8 cellular contexts compared by ENCODE assay signal in genomic region chr2:197515798-197516761, GRCh38. TPM values are rescaled to one million over a fixed set of nuclear protein-coding genes. Genes with fewer than 3 reads are reported as not detected.
DNase-seq lines count a peak whose midpoint lies in the region; ATAC-seq, FAIRE-seq and TF ChIP-seq lines count a peak whose summit lies in the region.

MOB4 (plus strand) TSS chr2:197516066; CDS start chr2:197516087, 21 bp downstream.

- peak; percentile 96 for ATAC-seq in HG03432 (IDR thresholded peaks at IDR 0.05; ENCODE audit: unreplicated experiment)

- DNase-seq in AG20443 (ENCODE audit: low spot score): peak; percentile 98
- DNase-seq in NCI-H510A (lab: John Stamatoyannopoulos, UW): peak; percentile 91
- peak; percentile 86 for DNase-seq in activated CD4-positive, alpha-beta T cell treated with anti-CD3 and anti-CD28 coated beads for 1 hour
- DNase-seq in cerebellum (ENCODE audit: low spot score): peak; percentile 94
- peak; percentile 99 for DNase-seq in kidney
- DNase-seq in stimulated activated CD4-positive, alpha-beta T cell treated with anti-CD3 and anti-CD28 coated beads, Interleukin-15, amount 100 ng/mL, for 24 hours: peak; percentile 95

- peaks cover 4 to 7% of the 10 kb centered on the region in 2 donors for H3K4me1 ChIP-seq in kidney (ENCODE audit: control insufficient read depth in 1 of 2, insufficient read depth in 1 of 2, low read depth in 1 of 2, low read length in 2 of 2)

- H3K9me3 ChIP-seq in kidney (ENCODE audit: control insufficient read depth in 1 of 2, low read length in 2 of 2): no peaks in the 10 kb centered on the region

- H3K27ac ChIP-seq in kidney (ENCODE audit: low read depth in 2 of 2, low read length in 2 of 2): peak within 1 kb of the TSS; percentile 78 to 92

- peak within 1 kb of the TSS; percentile 94 to 96 for H3K9ac ChIP-seq in kidney (ENCODE audit: low read length in 2 of 2)

- TF ChIP-seq CTCF in kidney (IDR thresholded peaks at IDR 0.05; ENCODE audit: borderline replicate concordance, extremely low read depth, insufficient read depth): no peak

- H3K4me3 ChIP-seq in kidney (ENCODE audit: low read length in 2 of 2): peak within 1 kb of the TSS; percentile 61 to 90

- no peaks in the 10 kb centered on the region for H3K36me3 ChIP-seq in kidney (ENCODE audit: control insufficient read depth in 1 of 2, insufficient read depth in 2 of 2, low read length in 2 of 2)

- intact Hi-C loops in kidney (cut with DNase I): no loop called here

- peak; percentile 95 for TF ChIP-seq POLR2A in GM19099 (IDR thresholded peaks at IDR 0.05; ENCODE audit: extremely low read depth, insufficient read length, low read depth)

- no peak for FAIRE-seq in kidney (lab: Jason Lieb, UNC)

RNA-seq across cellular contexts. Expression of gene MOB4, which starts in this region (rescaled TPM):
- total RNA-seq in cerebellum: 54.9 TPM
- total RNA-seq in kidney: 23.0 TPM
- 16.5 TPM for polyA plus RNA-seq in kidney (ENCODE audit: insufficient read depth, low read depth, low replicate concordance)

Comparison
In these comparisons a context has a peak if more than half of its experiments do, and no peak if none do; other contexts are left out.
1. Peak in every context shown above with its lines: DNase-seq, ATAC-seq, H3K4me3 ChIP-seq and H3K27ac ChIP-seq.